In genomic region chr17:36721560-36722120, GRCh38 we compare ENCODE assay signal across 8 cellular contexts.
A peak's percentile ranks its signal among the peaks of the same experiment; 100 is the strongest.
DNase-seq lines count a peak whose midpoint lies in the region; ATAC-seq lines count a peak whose summit lies in the region.

No MANE protein-coding gene starts in this region.

- H3K9me3 ChIP-seq in naive thymus-derived CD4-positive, alpha-beta T cell (ENCODE audit: control insufficient read depth in 2 of 3, low read length in 3 of 3), result no peaks in the 10 kb centered on the region

- H3K4me1 Mint-ChIP-seq in activated naive CD8-positive, alpha-beta T cell treated with anti-CD3 and anti-CD28 coated beads, Interleukin-2, amount 50 U/mL, for 24 hours, result peaks cover 60% of the 10 kb centered on the region
- H3K4me1 Mint-ChIP-seq in naive thymus-derived CD4-positive, alpha-beta T cell, result peaks cover 26 to 57% (median 52%) of the 10 kb centered on the region in 7 donors

- H3K4me1 ChIP-seq in naive thymus-derived CD4-positive, alpha-beta T cell (ENCODE audit: control insufficient read depth in 2 of 2, insufficient read depth in 2 of 2, low read length in 2 of 2), result peaks cover 21 to 43% of the 10 kb centered on the region in 2 donors

- no peaks in the 10 kb centered on the region for H3K36me3 ChIP-seq in naive thymus-derived CD4-positive, alpha-beta T cell (ENCODE audit: control insufficient read depth in 2 of 3, insufficient read depth in 3 of 3, low read length in 3 of 3)

- H3K27me3 ChIP-seq in naive thymus-derived CD4-positive, alpha-beta T cell (ENCODE audit: control insufficient read depth in 2 of 2, insufficient read depth in 2 of 2, low read length in 2 of 2), result no peaks in the 10 kb centered on the region

- CTCF ChIA-PET in naive thymus-derived CD4-positive, alpha-beta T cell (lab: Charles Lee), result no interaction called here

- H3K27ac ChIP-seq in naive thymus-derived CD4-positive, alpha-beta T cell (ENCODE audit: low read depth, low read length), result peak overlapping the region; percentile 80

- H3K4me3 Mint-ChIP-seq in activated naive CD8-positive, alpha-beta T cell treated with anti-CD3 and anti-CD28 coated beads, Interleukin-2, amount 50 U/mL, for 24 hours, result peak overlapping the region; percentile 80
- peak overlapping the region; percentile 67 to 90 (median 84) for H3K4me3 Mint-ChIP-seq in naive thymus-derived CD4-positive, alpha-beta T cell

- no peaks in the 10 kb centered on the region for H3K36me3 Mint-ChIP-seq in activated naive CD8-positive, alpha-beta T cell treated with anti-CD3 and anti-CD28 coated beads, Interleukin-2, amount 50 U/mL, for 24 hours (ENCODE audit: low read depth)
- H3K36me3 Mint-ChIP-seq in naive thymus-derived CD4-positive, alpha-beta T cell, result peaks cover 0 to 6% (median 4%) of the 10 kb centered on the region in 5 donors

- DNase-seq in Daoy (ENCODE audit: low read depth) (peak; percentile 25), KG1 (lab: John Stamatoyannopoulos, UW) (peak; percentile 44), GM03348 (ENCODE audit: low spot score) (no peak), posterior cingulate gyrus (no peak), COLO829 (ENCODE audit: low spot score) (no peak)
- no peak for DNase-seq in activated naive CD8-positive, alpha-beta T cell treated with anti-CD3 and anti-CD28 coated beads, Interleukin-2, amount 50 U/mL, for 24 hours
- DNase-seq in naive thymus-derived CD4-positive, alpha-beta T cell, result peak in 2 of 9 donors; percentile 24 to 46

- ATAC-seq in activated naive CD8-positive, alpha-beta T cell treated with anti-CD3 and anti-CD28 coated beads, Interleukin-2, amount 50 U/mL, for 24 hours, result peak; percentile 75
- ATAC-seq in naive thymus-derived CD4-positive, alpha-beta T cell, result peak; percentile 30
- ATAC-seq in GM21423 (IDR thresholded peaks at IDR 0.05; ENCODE audit: unreplicated experiment), result no peak

- intact Hi-C loops in naive thymus-derived CD4-positive, alpha-beta T cell (cut with micrococcal nuclease), result loop anchor here (1.0 to 5.0 kb wide), 9 partner anchors 15 to 766 kb away; partner anchors contain the start of genes AATF (in 2 of the 2), DUSP14 (in 1 of the 2), GGNBP2 (in 1 of the 2) and MYO19 (in 1 of the 2)
- intact Hi-C loops in posterior cingulate gyrus (cut with DNase I), result no loop called here

- H3K27ac Mint-ChIP-seq in activated naive CD8-positive, alpha-beta T cell treated with anti-CD3 and anti-CD28 coated beads, Interleukin-2, amount 50 U/mL, for 24 hours, result peak overlapping the region; percentile 98
- H3K27ac Mint-ChIP-seq in naive thymus-derived CD4-positive, alpha-beta T cell, result peak overlapping the region; percentile 90 to 99 (median 98)

- peak overlapping the region; percentile 72 for H3K4me3 ChIP-seq in naive thymus-derived CD4-positive, alpha-beta T cell (ENCODE audit: low read length)

- peaks cover 2% of the 10 kb centered on the region for H3K27me3 Mint-ChIP-seq in activated naive CD8-positive, alpha-beta T cell treated with anti-CD3 and anti-CD28 coated beads, Interleukin-2, amount 50 U/mL, for 24 hours
- no peaks in the 10 kb centered on the region for H3K27me3 Mint-ChIP-seq in naive thymus-derived CD4-positive, alpha-beta T cell

- POLR2A ChIA-PET in naive thymus-derived CD4-positive, alpha-beta T cell (lab: Charles Lee), result interaction anchor here (0.5 to 2.5 kb wide), 5 partner anchors 9 to 1773 kb away, joined by 3 to 10 read pairs (median 5); partner anchors contain the start of gene MRM1

- no peaks in the 10 kb centered on the region for H3K9me3 Mint-ChIP-seq in activated naive CD8-positive, alpha-beta T cell treated with anti-CD3 and anti-CD28 coated beads, Interleukin-2, amount 50 U/mL, for 24 hours
- peaks cover 0 to 3% (median 0%) of the 10 kb centered on the region in 11 donors for H3K9me3 Mint-ChIP-seq in naive thymus-derived CD4-positive, alpha-beta T cell

Comparison
In these comparisons a context has a peak if more than half of its experiments do, and no peak if none do; other contexts are left out.
1. DNase-seq: peak in Daoy (single experiment) and KG1 (single experiment); none in activated naive CD8-positive, alpha-beta T cell treated with anti-CD3 and anti-CD28 coated beads, Interleukin-2, amount 50 U/mL, for 24 hours (single experiment), GM03348 (single experiment), posterior cingulate gyrus (0 of 10) and COLO829 (single experiment).